In the genomic region with DNA sequence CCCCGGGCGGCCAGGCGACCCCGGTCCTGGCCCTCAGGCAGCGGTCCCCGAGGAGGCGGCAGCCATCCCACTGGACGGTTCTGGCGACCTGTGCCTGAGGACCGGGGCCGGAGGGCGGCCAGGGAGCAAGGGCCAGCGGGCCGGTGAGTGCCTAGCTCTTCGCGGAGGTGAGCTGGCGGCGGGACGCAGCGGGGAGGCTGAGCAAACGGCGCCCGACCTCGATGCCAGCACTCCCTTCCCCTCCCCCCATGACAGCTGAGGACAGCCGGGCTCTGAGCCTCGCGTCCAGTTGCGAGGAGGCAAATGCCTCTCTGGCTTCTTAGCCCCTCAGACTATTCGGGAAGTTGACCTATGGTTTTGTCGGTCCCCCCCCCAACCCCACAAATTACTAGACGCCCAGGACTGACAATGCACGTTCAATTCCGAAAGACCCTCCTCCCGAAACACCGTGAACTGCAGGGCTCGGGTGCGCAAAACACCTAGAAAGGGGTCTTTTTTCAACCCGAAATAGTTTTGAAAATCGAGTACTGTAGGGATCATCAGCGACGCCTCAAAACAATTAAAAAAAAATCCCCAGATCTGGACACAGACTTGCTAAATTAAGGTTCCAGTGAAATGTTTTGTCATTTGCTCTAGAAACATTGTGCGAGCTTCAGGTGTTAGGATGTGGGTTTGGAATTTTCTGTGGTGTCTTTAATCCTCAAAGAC, we compare ENCODE assay signal across 8 cellular contexts. TPM values are rescaled to one million over a fixed set of nuclear protein-coding genes. Genes with fewer than 3 reads are reported as not detected.
A peak's percentile ranks its signal among the peaks of the same experiment; 100 is the strongest.
DNase-seq lines count a peak whose midpoint lies in the region; ATAC-seq and TF ChIP-seq lines count a peak whose summit lies in the region.

No MANE protein-coding gene starts in this region.

- no peaks in the 10 kb centered on the region for H3K9me3 ChIP-seq in left lung

- H3K4me1 ChIP-seq in left lung: peaks cover 0 to 9% of the 10 kb centered on the region in 2 donors

- ATAC-seq in HG02623 (IDR thresholded peaks at IDR 0.05; ENCODE audit: unreplicated experiment): peak; percentile 37
- ATAC-seq in left lung: peak; percentile 80

- intact Hi-C loops in left lung (cut with DNase I): no loop called here

- no peaks in the 10 kb centered on the region for H3K36me3 ChIP-seq in left lung

- peak overlapping the region; percentile 86 to 94 for H3K27ac ChIP-seq in left lung

- peak overlapping the region; percentile 76 to 77 for H3K4me3 ChIP-seq in left lung

- peaks cover 0 to 68% of the 10 kb centered on the region in 2 donors for H3K27me3 ChIP-seq in left lung

- TF ChIP-seq CTCF in left lung (IDR thresholded peaks at IDR 0.05): no peak

- peak; percentile 12 for DNase-seq in stimulated activated CD4-positive, alpha-beta T cell treated with anti-CD3 and anti-CD28 coated beads, Interleukin-12 subunit alpha, Interleukin-12 subunit beta, amount 100 ng/mL, for 4 hours
- no peak for DNase-seq in stimulated activated CD4-positive, alpha-beta T cell treated with anti-CD3 and anti-CD28 coated beads, Interleukin-1b, Interleukin-23, amount 100 ng/mL, for 48 hours
- DNase-seq in NCI-H1105 treated with DMSO at 0.1 percent for 48 hours (lab: John Stamatoyannopoulos, UW) (peak; percentile 83), T1000 (lab: John Stamatoyannopoulos, UW) (peak; percentile 38), dedifferentiated amniotic fluid mesenchymal stem cell (ENCODE audit: extremely low spot score) (peak; percentile 56), left lung (peak; percentile 65 to 89)
- peak in 4 of 6 experiments; percentile 3 to 52 (median 18) for DNase-seq in stimulated activated naive CD4-positive, alpha-beta T cell (lab: John Stamatoyannopoulos, UW)

RNA-seq across cellular contexts. Expression of a gene that starts 8.3 kb away (rescaled TPM):
- total RNA-seq in left lung: 10 to 100 TPM; 12.3 to 16.4 TPM

RNA-seq across cellular contexts. Expression of a gene that starts 18.2 kb away (rescaled TPM):
- total RNA-seq in left lung: 10 to 100 TPM; 47.4 to 58.3 TPM
